39 cellular contexts compared by ENCODE assay signal in genomic region chr5:104755806-104756205, GRCh38.
"Had no signal": no experiment of that assay in that cellular context is flagged by ENCODE, and none has a peak within 500 bp of the region (broad histone marks: within the 10 kb centered on the region; RNA-seq: fewer than 3 reads in every experiment).

No MANE protein-coding gene starts in this region.

- FAIRE-seq: astrocyte, bronchial epithelial cell had no signal

- H3K4me3 Mint-ChIP-seq: activated naive CD4-positive, alpha-beta T cell treated with anti-CD3 and anti-CD28 coated beads for 36 hours; activated naive CD4-positive, alpha-beta T cell treated with anti-CD3 and anti-CD28 coated beads, Interleukin-2, amount 10 ng/mL, durations not matched to agents 7 days and 5 days; activated naive CD4-positive, alpha-beta T cell treated with anti-CD3 and anti-CD28 coated beads, Interleukin-2, amount 50 U/mL, for 24 hours; activated naive CD8-positive, alpha-beta T cell; activated naive CD8-positive, alpha-beta T cell treated with anti-CD3 and anti-CD28 coated beads for 36 hours; activated naive CD8-positive, alpha-beta T cell treated with anti-CD3 and anti-CD28 coated beads, Interleukin-2, amount 10 ng/mL, durations not matched to agents 7 days and 5 days; activated naive CD8-positive, alpha-beta T cell treated with anti-CD3 and anti-CD28 coated beads, Interleukin-2, amount 50 U/mL, for 24 hours; activated T-cell treated with anti-CD3 and anti-CD28 coated beads, Interleukin-2, amount 50 U/mL, for 24 hours; activated T-cell treated with anti-CD3 and anti-CD28 coated beads, Interleukin-2, amount 50 U/mL, for 4 hours; activated T-cell treated with anti-CD3 and anti-CD28 coated beads, Interleukin-2, amount 50 U/mL, for 72 hours; activated T-helper 1 cell treated with anti-CD3 and anti-CD28 coated beads, Interleukin-12 subunit alpha, Interleukin-12 subunit beta, Interleukin-2, Interleukin-4 antibody, amounts not matched to agents 30 ng/mL and 10 ng/mL and 1 ng/mL, durations not matched to agents 14 hours and 24 hours and 36 hours; activated T-helper 17 cell treated with anti-CD3 and anti-CD28 coated beads, Interleukin-2, amount 50 U/mL, for 72 hours; brain; central memory CD8-positive, alpha-beta T cell had no signal

- H3K27ac ChIP-seq: adrenal gland, ascending aorta, body of pancreas, brain microvascular endothelial cell, breast epithelium, cardiac muscle cell had no signal

- H3K27ac Mint-ChIP-seq: activated naive CD4-positive, alpha-beta T cell treated with anti-CD3 and anti-CD28 coated beads for 36 hours; activated naive CD4-positive, alpha-beta T cell treated with anti-CD3 and anti-CD28 coated beads, Interleukin-2, amount 10 ng/mL, durations not matched to agents 7 days and 5 days; activated naive CD4-positive, alpha-beta T cell treated with anti-CD3 and anti-CD28 coated beads, Interleukin-2, amount 50 U/mL, for 24 hours; activated naive CD4-positive, alpha-beta T cell treated with anti-CD3 and anti-CD28 coated beads, Interleukin-2, amount 50 U/mL, for 72 hours; activated naive CD8-positive, alpha-beta T cell; activated naive CD8-positive, alpha-beta T cell treated with anti-CD3 and anti-CD28 coated beads for 36 hours; activated naive CD8-positive, alpha-beta T cell treated with anti-CD3 and anti-CD28 coated beads, Interleukin-2, amount 10 ng/mL, durations not matched to agents 7 days and 5 days; activated naive CD8-positive, alpha-beta T cell treated with anti-CD3 and anti-CD28 coated beads, Interleukin-2, amount 50 U/mL, for 24 hours; activated T-cell treated with anti-CD3 and anti-CD28 coated beads, Interleukin-2, amount 50 U/mL, for 24 hours; activated T-cell treated with anti-CD3 and anti-CD28 coated beads, Interleukin-2, amount 50 U/mL, for 72 hours; activated T-helper 1 cell treated with anti-CD3 and anti-CD28 coated beads, Interleukin-12 subunit alpha, Interleukin-12 subunit beta, Interleukin-2, Interleukin-4 antibody, amounts not matched to agents 30 ng/mL and 10 ng/mL and 1 ng/mL, durations not matched to agents 14 hours and 24 hours and 36 hours; activated T-helper 17 cell treated with anti-CD3 and anti-CD28 coated beads, Interleukin-2, amount 50 U/mL, for 72 hours; activated T-helper 2 cell treated with anti-CD3 and anti-CD28 coated beads, Interferon-gamma antibody, Interleukin-2, Interleukin-4, amounts not matched to agents 10 μg/mL and 5 μg/mL and 100 μg/mL, durations not matched to agents 14 hours and 24 hours and 36 hours; brain had no signal

- ATAC-seq: activated naive CD4-positive, alpha-beta T cell treated with anti-CD3 and anti-CD28 coated beads, Interleukin-2, amount 50 U/mL, for 72 hours; activated naive CD8-positive, alpha-beta T cell treated with anti-CD3 and anti-CD28 coated beads, Interleukin-2, amount 50 U/mL, for 24 hours; activated T-cell treated with anti-CD3 and anti-CD28 coated beads, Interleukin-2, amount 50 U/mL, for 4 hours; activated T-cell treated with anti-CD3 and anti-CD28 coated beads, Interleukin-2, amount 50 U/mL, for 72 hours; activated T-helper 17 cell treated with anti-CD3 and anti-CD28 coated beads, Interleukin-2, amount 50 U/mL, for 72 hours; body of pancreas had no signal

- H3K9me3 ChIP-seq: adrenal gland, ascending aorta, body of pancreas, breast epithelium had no signal

- H3K27me3 ChIP-seq: adrenal gland, ascending aorta, body of pancreas, brain microvascular endothelial cell, breast epithelium, cardiac muscle cell had no signal

- H3K4me1 ChIP-seq: adrenal gland, ascending aorta, body of pancreas, breast epithelium had no signal

- H3K36me3 Mint-ChIP-seq: activated naive CD4-positive, alpha-beta T cell treated with anti-CD3 and anti-CD28 coated beads, Interleukin-2, amount 10 ng/mL, durations not matched to agents 7 days and 5 days; activated naive CD4-positive, alpha-beta T cell treated with anti-CD3 and anti-CD28 coated beads, Interleukin-2, amount 50 U/mL, for 24 hours; activated naive CD4-positive, alpha-beta T cell treated with anti-CD3 and anti-CD28 coated beads, Interleukin-2, amount 50 U/mL, for 72 hours; activated naive CD8-positive, alpha-beta T cell; activated naive CD8-positive, alpha-beta T cell treated with anti-CD3 and anti-CD28 coated beads for 36 hours; activated naive CD8-positive, alpha-beta T cell treated with anti-CD3 and anti-CD28 coated beads, Interleukin-2, amount 10 ng/mL, durations not matched to agents 7 days and 5 days; brain had no signal

- H3K9me3 Mint-ChIP-seq: activated naive CD4-positive, alpha-beta T cell treated with anti-CD3 and anti-CD28 coated beads for 36 hours; activated naive CD4-positive, alpha-beta T cell treated with anti-CD3 and anti-CD28 coated beads, Interleukin-2, amount 10 ng/mL, durations not matched to agents 7 days and 5 days; activated naive CD4-positive, alpha-beta T cell treated with anti-CD3 and anti-CD28 coated beads, Interleukin-2, amount 50 U/mL, for 24 hours; activated T-helper 1 cell treated with anti-CD3 and anti-CD28 coated beads, Interleukin-12 subunit alpha, Interleukin-12 subunit beta, Interleukin-2, Interleukin-4 antibody, amounts not matched to agents 30 ng/mL and 10 ng/mL and 1 ng/mL, durations not matched to agents 14 hours and 24 hours and 36 hours had no signal

- H3K4me3 ChIP-seq: adrenal gland, ascending aorta, body of pancreas, breast epithelium, cardiac muscle cell had no signal

- H3K36me3 ChIP-seq: adrenal gland, ascending aorta, brain microvascular endothelial cell, cardiac muscle cell had no signal

- DNase-seq: activated effector memory CD4-positive, alpha-beta T cell treated with anti-CD3 and anti-CD28 coated beads, Interleukin-2, amount 50 U/mL, for 16 hours; activated effector memory CD4-positive, alpha-beta T cell treated with Interleukin-2 at 50 U/mL for 16 hours; activated gamma-delta T cell; activated gamma-delta T cell treated with Interleukin-2 at 50 U/mL for 16 hours; activated naive CD4-positive, alpha-beta T cell; activated naive CD4-positive, alpha-beta T cell treated with anti-CD3 and anti-CD28 coated beads for 36 hours; activated naive CD4-positive, alpha-beta T cell treated with anti-CD3 and anti-CD28 coated beads, Interleukin-2, amount 10 ng/mL, durations not matched to agents 7 days and 5 days; activated naive CD4-positive, alpha-beta T cell treated with anti-CD3 and anti-CD28 coated beads, Interleukin-2, amount 50 U/mL, for 16 hours; activated naive CD4-positive, alpha-beta T cell treated with Interleukin-2 at 50 U/mL for 16 hours; activated naive CD8-positive, alpha-beta T cell treated with anti-CD3 and anti-CD28 coated beads for 36 hours; activated naive CD8-positive, alpha-beta T cell treated with anti-CD3 and anti-CD28 coated beads, Interleukin-2, amount 10 ng/mL, durations not matched to agents 7 days and 5 days; activated naive CD8-positive, alpha-beta T cell treated with anti-CD3 and anti-CD28 coated beads, Interleukin-2, amount 50 U/mL, for 24 hours; activated T-cell treated with anti-CD3 and anti-CD28 coated beads, Interleukin-2, amount 50 U/mL, for 24 hours; activated T-cell treated with anti-CD3 and anti-CD28 coated beads, Interleukin-2, amount 50 U/mL, for 4 hours; activated T-cell treated with anti-CD3 and anti-CD28 coated beads, Interleukin-2, amount 50 U/mL, for 48 hours; activated T-cell treated with anti-CD3 and anti-CD28 coated beads, Interleukin-2, amount 50 U/mL, for 72 hours; adrenal gland; amniotic stem cell; amygdala; anterior cingulate cortex; aorta; body of pancreas; brain microvascular endothelial cell; caudate nucleus; central memory CD4-positive, alpha-beta T cell; cerebellar nuclear complex had no signal

- H3K4me1 Mint-ChIP-seq: activated naive CD4-positive, alpha-beta T cell treated with anti-CD3 and anti-CD28 coated beads, Interleukin-2, amount 10 ng/mL, durations not matched to agents 7 days and 5 days; activated naive CD4-positive, alpha-beta T cell treated with anti-CD3 and anti-CD28 coated beads, Interleukin-2, amount 50 U/mL, for 24 hours; activated naive CD8-positive, alpha-beta T cell treated with anti-CD3 and anti-CD28 coated beads for 36 hours; activated naive CD8-positive, alpha-beta T cell treated with anti-CD3 and anti-CD28 coated beads, Interleukin-2, amount 10 ng/mL, durations not matched to agents 7 days and 5 days; activated naive CD8-positive, alpha-beta T cell treated with anti-CD3 and anti-CD28 coated beads, Interleukin-2, amount 50 U/mL, for 24 hours; activated T-helper 17 cell treated with anti-CD3 and anti-CD28 coated beads, Interleukin-2, amount 50 U/mL, for 72 hours; central memory CD8-positive, alpha-beta T cell had no signal
